In the genomic region with DNA sequence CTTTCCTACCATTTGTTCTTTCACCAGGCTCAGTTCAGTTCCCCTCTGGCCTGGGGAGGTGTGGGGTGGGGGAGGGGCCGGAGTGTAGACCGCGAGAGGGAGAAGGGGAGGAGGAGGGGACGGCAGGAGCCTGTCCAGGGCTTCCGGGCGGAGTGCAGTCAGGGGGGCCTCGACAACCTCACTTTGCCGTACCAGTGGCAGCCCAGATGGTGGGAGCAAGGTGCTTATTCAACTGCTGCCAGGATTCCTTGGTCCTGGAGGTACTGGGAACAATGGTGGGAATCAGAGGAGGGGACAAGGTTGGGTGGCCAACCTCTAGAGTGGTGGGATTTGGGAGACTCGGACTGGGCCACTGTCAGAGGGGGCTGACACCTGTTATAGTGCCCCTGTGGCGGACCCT, we compare ENCODE assay signal across 9 cellular contexts. TPM values are rescaled to one million over a fixed set of nuclear protein-coding genes. Genes with fewer than 3 reads are reported as not detected.
A peak's percentile ranks its signal among the peaks of the same experiment; 100 is the strongest.
DNase-seq lines count a peak whose midpoint lies in the region; ATAC-seq and TF ChIP-seq lines count a peak whose summit lies in the region.
"Had no signal": no experiment of that assay in that cellular context is flagged by ENCODE, and none has a peak within 500 bp of the region (broad histone marks: within the 10 kb centered on the region; RNA-seq: fewer than 3 reads in every experiment).

No MANE protein-coding gene starts in this region.

- intact Hi-C loops in ascending aorta (cut with DNase I) (loop anchor here (10.0 kb wide), 1 partner anchor 140 kb away; a partner anchor contains a TSS), left lung (cut with DNase I) (no loop called here)

- peaks cover 9% of the 10 kb centered on the region for H3K4me1 Mint-ChIP-seq in activated CD4-positive, alpha-beta T cell treated with anti-CD3 and anti-CD28 coated beads, Interleukin-2, amount 10 ng/mL, durations not matched to agents 7 days and 5 days

- POLR2A ChIA-PET in activated CD4-positive, alpha-beta T cell treated with anti-CD3 and anti-CD28 coated beads, Interleukin-2, amount 10 ng/mL, durations not matched to agents 7 days and 5 days (lab: Charles Lee) = no interaction called here

- DNase-seq in activated CD4-positive, alpha-beta T cell treated with anti-CD3 and anti-CD28 coated beads, Interleukin-2, amount 10 ng/mL, durations not matched to agents 7 days and 5 days = no peak
- no peak for DNase-seq in activated CD4-positive, alpha-beta T cell treated with anti-CD3 and anti-CD28 coated beads, Interleukin-2, amount 50 U/mL, for 48 hours
- no peak for DNase-seq in ascending aorta (ENCODE audit: low spot score in 2 of 2)
- DNase-seq in left lung = no peak
- no peak for DNase-seq in OCI-M2 (lab: John Stamatoyannopoulos, UW; ENCODE audit: unreplicated experiment)
- no peak for DNase-seq in LoVo (ENCODE audit: low spot score)
- no peak for DNase-seq in mesenteric fat pad (ENCODE audit: low spot score)
- DNase-seq: activated gamma-delta T cell treated with Interleukin-2 at 50 U/mL for 16 hours had no signal

- H3K4me3 Mint-ChIP-seq in activated CD4-positive, alpha-beta T cell treated with anti-CD3 and anti-CD28 coated beads, Interleukin-2, amount 10 ng/mL, durations not matched to agents 7 days and 5 days = peak overlapping the region; percentile 27

- H3K9me3 Mint-ChIP-seq in activated CD4-positive, alpha-beta T cell treated with anti-CD3 and anti-CD28 coated beads, Interleukin-2, amount 10 ng/mL, durations not matched to agents 7 days and 5 days = no peaks in the 10 kb centered on the region

- peaks cover 48% of the 10 kb centered on the region for H3K27me3 Mint-ChIP-seq in activated CD4-positive, alpha-beta T cell treated with anti-CD3 and anti-CD28 coated beads, Interleukin-2, amount 10 ng/mL, durations not matched to agents 7 days and 5 days

- H3K4me1 ChIP-seq in ascending aorta = peaks cover 6 to 13% of the 10 kb centered on the region in 2 donors
- peaks cover 8 to 43% of the 10 kb centered on the region in 2 donors for H3K4me1 ChIP-seq in left lung

- CTCF ChIA-PET in activated CD4-positive, alpha-beta T cell treated with anti-CD3 and anti-CD28 coated beads, Interleukin-2, amount 10 ng/mL, durations not matched to agents 7 days and 5 days (lab: Charles Lee) = interaction anchor here (1.0 kb wide), 1 partner anchor 9 kb away, joined by 4 read pairs; no protein-coding TSS in a partner anchor

- TF ChIP-seq CTCF in ascending aorta (IDR thresholded peaks at IDR 0.05) (no peak), left lung (IDR thresholded peaks at IDR 0.05) (no peak)

- H3K27me3 ChIP-seq in ascending aorta (no peaks in the 10 kb centered on the region), left lung (peaks cover 0 to 8% of the 10 kb centered on the region in 2 donors)

- H3K4me3 ChIP-seq in ascending aorta (peak overlapping the region; percentile 80 to 95), left lung (peak overlapping the region; percentile 64 to 66)

- no peaks in the 10 kb centered on the region for H3K36me3 ChIP-seq in ascending aorta
- no peaks in the 10 kb centered on the region for H3K36me3 ChIP-seq in left lung

- no peak for ATAC-seq in left lung

- no peak overlapping the region for H3K27ac ChIP-seq in ascending aorta
- no peak overlapping the region for H3K27ac ChIP-seq in left lung
- H3K27ac ChIP-seq in temporal lobe (ENCODE audit: low read depth, low read length) = peak overlapping the region; percentile 4

- H3K36me3 Mint-ChIP-seq in activated CD4-positive, alpha-beta T cell treated with anti-CD3 and anti-CD28 coated beads, Interleukin-2, amount 10 ng/mL, durations not matched to agents 7 days and 5 days (ENCODE audit: low read depth) = no peaks in the 10 kb centered on the region

- H3K9me3 ChIP-seq in ascending aorta (no peaks in the 10 kb centered on the region), left lung (no peaks in the 10 kb centered on the region)

- H3K27ac Mint-ChIP-seq in activated CD4-positive, alpha-beta T cell treated with anti-CD3 and anti-CD28 coated beads, Interleukin-2, amount 10 ng/mL, durations not matched to agents 7 days and 5 days = no peak overlapping the region

RNA-seq across cellular contexts. Expression of a gene that starts 1.2 kb away (rescaled TPM):
- under 1 TPM; 0.25 to 0.48 TPM for total RNA-seq in activated CD4-positive, alpha-beta T cell treated with anti-CD3 and anti-CD28 coated beads, Interleukin-2, amount 10 ng/mL, durations not matched to agents 7 days and 5 days
- total RNA-seq in ascending aorta (27.2 TPM), left lung (10 to 100 TPM; 24.1 to 39.5 TPM), temporal lobe (30.7 TPM), mesenteric fat pad (25.5 TPM)

RNA-seq across cellular contexts. Expression of a gene that starts 12.8 kb away (rescaled TPM):
- 10 to 100 TPM; 36.0 to 44.2 TPM for total RNA-seq in activated CD4-positive, alpha-beta T cell treated with anti-CD3 and anti-CD28 coated beads, Interleukin-2, amount 10 ng/mL, durations not matched to agents 7 days and 5 days
- 15.1 TPM for total RNA-seq in ascending aorta
- total RNA-seq in left lung = 10 to 100 TPM; 27.4 to 31.0 TPM
- 11.8 TPM for total RNA-seq in temporal lobe
- total RNA-seq in mesenteric fat pad = 19.2 TPM

RNA-seq across cellular contexts. Expression of a gene that starts 23.7 kb away (rescaled TPM):
- 1 to 10 TPM; 5.6 to 6.1 TPM for total RNA-seq in activated CD4-positive, alpha-beta T cell treated with anti-CD3 and anti-CD28 coated beads, Interleukin-2, amount 10 ng/mL, durations not matched to agents 7 days and 5 days
- total RNA-seq in ascending aorta (6.8 TPM), left lung (1 to 10 TPM; 6.4 to 9.0 TPM), temporal lobe (6.9 TPM), mesenteric fat pad (6.6 TPM)

Comparison
In these comparisons a context has a peak if more than half of its experiments do, and no peak if none do; other contexts are left out.
1. RNA of a gene that starts 1.2 kb away (total RNA-seq): 24.1 to 39.5 TPM in left lung, 30.7 TPM in temporal lobe (single experiment), 27.2 TPM in ascending aorta (single experiment) and 25.5 TPM in mesenteric fat pad (single experiment); 0.25 to 0.48 TPM in activated CD4-positive, alpha-beta T cell treated with anti-CD3 and anti-CD28 coated beads, Interleukin-2, amount 10 ng/mL, durations not matched to agents 7 days and 5 days; every median in the first group is over 10 times any median in the second.